In the genomic region with DNA sequence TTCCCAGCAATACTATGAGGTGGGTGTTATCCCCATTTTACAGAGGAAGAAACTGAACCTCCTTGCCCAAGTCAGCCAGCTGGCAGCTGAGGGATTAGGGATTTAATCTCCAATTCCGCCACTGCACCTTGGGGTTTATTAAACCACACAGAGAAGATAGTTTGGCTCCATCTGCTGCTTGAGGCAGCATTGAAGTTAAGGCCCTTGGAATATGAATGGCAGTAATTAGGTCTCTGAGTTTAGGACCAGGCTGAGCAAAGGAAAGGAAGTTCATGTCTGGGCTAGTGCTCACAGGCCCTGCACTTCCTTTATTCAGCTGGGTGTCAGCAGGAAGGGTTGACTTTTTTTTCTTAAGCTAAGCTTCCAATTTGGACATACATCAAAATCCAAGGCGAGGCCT, we compare ENCODE assay signal across 14 cellular contexts.
DNase-seq lines count a peak whose midpoint lies in the region; ATAC-seq and TF ChIP-seq lines count a peak whose summit lies in the region.
"Had no signal": no experiment of that assay in that cellular context is flagged by ENCODE, and none has a peak within 500 bp of the region (broad histone marks: within the 10 kb centered on the region; RNA-seq: fewer than 3 reads in every experiment).

No MANE protein-coding gene starts in this region.

- H3K27ac ChIP-seq in GM23248 (no peak overlapping the region), WERI-Rb-1 (no peak overlapping the region)
- H3K27ac ChIP-seq: esophagus muscularis mucosa, spleen, testis had no signal

- H3K27me3 ChIP-seq in GM23248 (replicated peaks; ENCODE audit: insufficient read depth) (peaks cover 4% of the 10 kb centered on the region; the same call in 1 of the 2 replicates), WERI-Rb-1 (ENCODE audit: insufficient read depth, low read depth, severe bottlenecking) (no peaks in the 10 kb centered on the region)
- H3K27me3 ChIP-seq: esophagus muscularis mucosa, testis had no signal

- no peak overlapping the region for H3K4me3 Mint-ChIP-seq in mesothelial cell of epicardium
- H3K4me3 Mint-ChIP-seq: IgD-negative memory B cell had no signal

- H3K4me3 ChIP-seq in GM23248, result no peak overlapping the region
- no peak overlapping the region for H3K4me3 ChIP-seq in NB4 (ENCODE audit: low read depth, low read length)
- no peak overlapping the region for H3K4me3 ChIP-seq in WERI-Rb-1 (ENCODE audit: low read depth, low read length)
- H3K4me3 ChIP-seq: esophagus muscularis mucosa, spleen, testis had no signal

- TF ChIP-seq CTCF in NB4 (IDR thresholded peaks at IDR 0.05; ENCODE audit: low read depth, low read length), result no peak
- TF ChIP-seq CTCF in WERI-Rb-1 (IDR thresholded peaks at IDR 0.05; ENCODE audit: low read depth, low read length), result 0 out of 2 replicates have a peak, but pooled peaks have one; percentile 27
- TF ChIP-seq CTCF in mesothelial cell of epicardium (IDR thresholded peaks at IDR 0.05; ENCODE audit: unreplicated experiment), result no peak

- H3K4me1 ChIP-seq in GM23248 (ENCODE audit: insufficient read depth), result no peaks in the 10 kb centered on the region
- H3K4me1 ChIP-seq: esophagus muscularis mucosa, spleen, testis had no signal

- H3K4me2 ChIP-seq in GM23248 (ENCODE audit: unreplicated experiment), result no peak overlapping the region

- no peaks in the 10 kb centered on the region for H3K9me2 ChIP-seq in GM23248 (ENCODE audit: insufficient read depth)

- no peaks in the 10 kb centered on the region for H3F3A ChIP-seq in GM23248 (ENCODE audit: insufficient read depth)

- DNase-seq in GM23248 (peak; percentile 17), NB4 (ENCODE audit: low read depth) (peak; percentile 4), WERI-Rb-1 (peak; percentile 58), left lobe of liver (ENCODE audit: low spot score) (no peak), kidney glomerular epithelial cell (lab: John Stamatoyannopoulos, UW) (no peak), mesothelial cell of epicardium (ENCODE audit: low spot score in 2 of 2, unreplicated experiment in 2 of 2) (no peak), NCI-H748 treated with DMSO at 0.1 percent for 48 hours (lab: John Stamatoyannopoulos, UW) (no peak)
- DNase-seq: cerebellar nuclear complex, mesenchymal stem cell, NCI-H2081, spleen, testis had no signal

- TF ChIP-seq POLR2A in NB4 (IDR thresholded peaks at IDR 0.05; ENCODE audit: extremely low read depth, insufficient read length), result no peak

- H3K79me2 ChIP-seq in GM23248 (ENCODE audit: insufficient read depth), result no peaks in the 10 kb centered on the region

- H3K9me3 Mint-ChIP-seq in mesothelial cell of epicardium, result peaks cover 4% of the 10 kb centered on the region

- peak; percentile 75 for ATAC-seq in left lobe of liver

- no peaks in the 10 kb centered on the region for H3K36me3 ChIP-seq in GM23248 (ENCODE audit: low read depth)
- H3K36me3 ChIP-seq in WERI-Rb-1, result no peaks in the 10 kb centered on the region
- H3K36me3 ChIP-seq: esophagus muscularis mucosa, spleen had no signal

- H2AFZ ChIP-seq in GM23248, result no peak overlapping the region

- peaks cover 10% of the 10 kb centered on the region for H3K27me3 Mint-ChIP-seq in mesothelial cell of epicardium (ENCODE audit: low read depth)

- H3K9me3 ChIP-seq in GM23248 (ENCODE audit: low read depth) (no peaks in the 10 kb centered on the region), WERI-Rb-1 (ENCODE audit: severe bottlenecking) (no peaks in the 10 kb centered on the region)
- H3K9me3 ChIP-seq: esophagus muscularis mucosa, spleen, testis had no signal

- in situ Hi-C loops in GM23248 (cut with MboI), result no loop called here

- H3K36me3 Mint-ChIP-seq in mesothelial cell of epicardium, result no peaks in the 10 kb centered on the region

- H4K20me1 ChIP-seq in GM23248 (ENCODE audit: insufficient read depth), result no peaks in the 10 kb centered on the region

- 65 to 72% methylated on average over 2 of the region's 2 CpGs for WGBS in GM23248 (ENCODE audit: low coverage in 1 of 2, low lambda C conversion rate in 2 of 2, missing lambda C conversion rate in 2 of 2), 2 experiments

- no peaks in the 10 kb centered on the region for H3K4me1 Mint-ChIP-seq in mesothelial cell of epicardium
- H3K4me1 Mint-ChIP-seq: IgD-negative memory B cell had no signal

- no peak overlapping the region for H3K9ac ChIP-seq in GM23248

- H3K27ac Mint-ChIP-seq in mesothelial cell of epicardium, result no peak overlapping the region
- H3K27ac Mint-ChIP-seq: IgD-negative memory B cell had no signal

Comparison
In these comparisons a context has a peak if more than half of its experiments do, and no peak if none do; other contexts are left out.
1. DNase-seq: peak in GM23248 (single experiment), NB4 (single experiment) and WERI-Rb-1 (single experiment); none in left lobe of liver (single experiment), kidney glomerular epithelial cell (single experiment), mesothelial cell of epicardium (0 of 2) and NCI-H748 treated with DMSO at 0.1 percent for 48 hours (single experiment).